Comparison of ENCODE assay signal across 1 cellular context in genomic region chr7:144908943-144909556, GRCh38.
TF ChIP-seq lines count a peak whose summit lies in the region.

No MANE protein-coding gene starts in this region.

TF ChIP-seq in GM23338, 12 proteins besides CTCF, POLR2A, EP300 and RAD21 (continued from another document):
- TF ChIP-seq, protein P1, sequence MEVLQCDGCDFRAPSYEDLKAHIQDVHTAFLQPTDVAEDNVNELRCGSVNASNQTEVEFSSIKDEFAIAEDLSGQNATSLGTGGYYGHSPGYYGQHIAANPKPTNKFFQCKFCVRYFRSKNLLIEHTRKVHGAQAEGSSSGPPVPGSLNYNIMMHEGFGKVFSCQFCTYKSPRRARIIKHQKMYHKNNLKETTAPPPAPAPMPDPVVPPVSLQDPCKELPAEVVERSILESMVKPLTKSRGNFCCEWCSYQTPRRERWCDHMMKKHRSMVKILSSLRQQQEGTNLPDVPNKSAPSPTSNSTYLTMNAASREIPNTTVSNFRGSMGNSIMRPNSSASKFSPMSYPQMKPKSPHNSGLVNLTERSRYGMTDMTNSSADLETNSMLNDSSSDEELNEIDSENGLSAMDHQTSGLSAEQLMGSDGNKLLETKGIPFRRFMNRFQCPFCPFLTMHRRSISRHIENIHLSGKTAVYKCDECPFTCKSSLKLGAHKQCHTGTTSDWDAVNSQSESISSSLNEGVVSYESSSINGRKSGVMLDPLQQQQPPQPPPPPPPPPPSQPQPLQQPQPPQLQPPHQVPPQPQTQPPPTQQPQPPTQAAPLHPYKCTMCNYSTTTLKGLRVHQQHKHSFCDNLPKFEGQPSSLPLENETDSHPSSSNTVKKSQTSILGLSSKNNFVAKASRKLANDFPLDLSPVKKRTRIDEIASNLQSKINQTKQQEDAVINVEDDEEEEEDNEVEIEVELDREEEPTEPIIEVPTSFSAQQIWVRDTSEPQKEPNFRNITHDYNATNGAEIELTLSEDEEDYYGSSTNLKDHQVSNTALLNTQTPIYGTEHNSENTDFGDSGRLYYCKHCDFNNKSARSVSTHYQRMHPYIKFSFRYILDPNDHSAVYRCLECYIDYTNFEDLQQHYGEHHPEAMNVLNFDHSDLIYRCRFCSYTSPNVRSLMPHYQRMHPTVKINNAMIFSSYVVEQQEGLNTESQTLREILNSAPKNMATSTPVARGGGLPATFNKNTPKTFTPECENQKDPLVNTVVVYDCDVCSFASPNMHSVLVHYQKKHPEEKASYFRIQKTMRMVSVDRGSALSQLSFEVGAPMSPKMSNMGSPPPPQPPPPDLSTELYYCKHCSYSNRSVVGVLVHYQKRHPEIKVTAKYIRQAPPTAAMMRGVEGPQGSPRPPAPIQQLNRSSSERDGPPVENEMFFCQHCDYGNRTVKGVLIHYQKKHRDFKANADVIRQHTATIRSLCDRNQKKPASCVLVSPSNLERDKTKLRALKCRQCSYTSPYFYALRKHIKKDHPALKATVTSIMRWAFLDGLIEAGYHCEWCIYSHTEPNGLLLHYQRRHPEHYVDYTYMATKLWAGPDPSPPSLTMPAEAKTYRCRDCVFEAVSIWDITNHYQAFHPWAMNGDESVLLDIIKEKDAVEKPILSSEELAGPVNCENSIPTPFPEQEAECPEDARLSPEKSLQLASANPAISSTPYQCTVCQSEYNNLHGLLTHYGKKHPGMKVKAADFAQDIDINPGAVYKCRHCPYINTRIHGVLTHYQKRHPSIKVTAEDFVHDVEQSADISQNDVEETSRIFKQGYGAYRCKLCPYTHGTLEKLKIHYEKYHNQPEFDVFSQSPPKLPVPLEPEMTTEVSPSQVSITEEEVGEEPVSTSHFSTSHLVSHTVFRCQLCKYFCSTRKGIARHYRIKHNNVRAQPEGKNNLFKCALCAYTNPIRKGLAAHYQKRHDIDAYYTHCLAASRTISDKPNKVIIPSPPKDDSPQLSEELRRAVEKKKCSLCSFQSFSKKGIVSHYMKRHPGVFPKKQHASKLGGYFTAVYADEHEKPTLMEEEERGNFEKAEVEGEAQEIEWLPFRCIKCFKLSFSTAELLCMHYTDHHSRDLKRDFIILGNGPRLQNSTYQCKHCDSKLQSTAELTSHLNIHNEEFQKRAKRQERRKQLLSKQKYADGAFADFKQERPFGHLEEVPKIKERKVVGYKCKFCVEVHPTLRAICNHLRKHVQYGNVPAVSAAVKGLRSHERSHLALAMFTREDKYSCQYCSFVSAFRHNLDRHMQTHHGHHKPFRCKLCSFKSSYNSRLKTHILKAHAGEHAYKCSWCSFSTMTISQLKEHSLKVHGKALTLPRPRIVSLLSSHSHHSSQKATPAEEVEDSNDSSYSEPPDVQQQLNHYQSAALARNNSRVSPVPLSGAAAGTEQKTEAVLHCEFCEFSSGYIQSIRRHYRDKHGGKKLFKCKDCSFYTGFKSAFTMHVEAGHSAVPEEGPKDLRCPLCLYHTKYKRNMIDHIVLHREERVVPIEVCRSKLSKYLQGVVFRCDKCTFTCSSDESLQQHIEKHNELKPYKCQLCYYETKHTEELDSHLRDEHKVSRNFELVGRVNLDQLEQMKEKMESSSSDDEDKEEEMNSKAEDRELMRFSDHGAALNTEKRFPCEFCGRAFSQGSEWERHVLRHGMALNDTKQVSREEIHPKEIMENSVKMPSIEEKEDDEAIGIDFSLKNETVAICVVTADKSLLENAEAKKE (CRISPR knock-in tag; IDR thresholded peaks at IDR 0.05), result no peak
- TF ChIP-seq JUNB (IDR thresholded peaks at IDR 0.05; ENCODE audit: unreplicated experiment), result no peak
- no peak for TF ChIP-seq POLR2AphosphoS5 (IDR thresholded peaks at IDR 0.05; ENCODE audit: low read depth)
- TF ChIP-seq REST (IDR thresholded peaks at IDR 0.05; ENCODE audit: unreplicated experiment), result no peak
- TF ChIP-seq EZH2 (IDR thresholded peaks at IDR 0.05; ENCODE audit: low read depth, unreplicated experiment), result no peak
- no peak for TF ChIP-seq ZNF331 (CRISPR knock-in tag; IDR thresholded peaks at IDR 0.05; ENCODE audit: low read depth)
- TF ChIP-seq ETS1 (IDR thresholded peaks at IDR 0.05), result no peak
TF ChIP-seq in GM23338: peak in this region for 0.
